8 cellular contexts compared by ENCODE assay signal in the genomic region with DNA sequence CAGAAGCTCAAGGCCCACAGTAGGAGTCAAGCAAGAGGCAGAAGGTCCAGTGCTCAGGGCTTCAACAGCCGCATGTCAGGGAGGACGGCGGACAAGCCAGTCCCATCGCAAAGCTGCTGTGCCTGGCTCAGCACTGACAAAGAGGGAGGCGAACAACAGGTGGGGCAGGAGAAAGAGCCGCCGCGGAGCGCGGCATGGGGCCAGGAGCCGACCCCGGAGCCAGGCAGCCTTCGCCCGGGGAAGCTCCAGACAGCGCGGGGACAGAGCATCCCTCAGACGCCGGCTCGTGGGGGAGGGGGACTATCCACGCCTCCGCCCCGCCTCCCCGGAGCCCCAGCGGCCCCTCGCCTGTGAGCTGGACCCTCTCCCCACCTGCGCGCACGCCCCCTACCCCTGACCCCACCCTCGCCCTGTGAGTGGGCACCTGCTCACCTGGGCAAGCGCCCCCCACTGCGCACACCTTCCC. TPM values are rescaled to one million over a fixed set of nuclear protein-coding genes. Genes with fewer than 3 reads are reported as not detected.
A peak's percentile ranks its signal among the peaks of the same experiment; 100 is the strongest.
DNase-seq lines count a peak whose midpoint lies in the region; ATAC-seq and TF ChIP-seq lines count a peak whose summit lies in the region.

No MANE protein-coding gene starts in this region.

- CTCF ChIA-PET in naive thymus-derived CD4-positive, alpha-beta T cell (lab: Charles Lee), result interaction anchor here (1.4 kb wide), 1 partner anchor 633 kb away, joined by 7 read pairs; no protein-coding TSS in a partner anchor

- peaks cover 0 to 26% (median 24%) of the 10 kb centered on the region in 5 donors for H3K36me3 Mint-ChIP-seq in naive thymus-derived CD4-positive, alpha-beta T cell

- no peaks in the 10 kb centered on the region for H3K9me3 ChIP-seq in MG63
- no peaks in the 10 kb centered on the region for H3K9me3 ChIP-seq in naive thymus-derived CD4-positive, alpha-beta T cell (ENCODE audit: control insufficient read depth in 2 of 3, low read length in 3 of 3)

- H3K27me3 Mint-ChIP-seq in naive thymus-derived CD4-positive, alpha-beta T cell, result no peaks in the 10 kb centered on the region

- peaks cover 26 to 36% of the 10 kb centered on the region in 2 donors for H3K4me1 ChIP-seq in naive thymus-derived CD4-positive, alpha-beta T cell (ENCODE audit: control insufficient read depth in 2 of 2, insufficient read depth in 2 of 2, low read length in 2 of 2)

- TF ChIP-seq CTCF in GM13977 (IDR thresholded peaks at IDR 0.05; ENCODE audit: extremely low read depth, insufficient read depth, missing control alignments) (no peak), epithelial cell of proximal tubule (conservative IDR thresholded peaks at IDR 0.05; ENCODE audit: low read depth, low read length) (no peak)

- peaks cover 3% of the 10 kb centered on the region for H3K36me3 ChIP-seq in MG63
- H3K36me3 ChIP-seq in naive thymus-derived CD4-positive, alpha-beta T cell (ENCODE audit: control insufficient read depth in 2 of 3, insufficient read depth in 3 of 3, low read length in 3 of 3), result peaks cover 0 to 28% (median 0%) of the 10 kb centered on the region in 3 experiments

- intact Hi-C loops in naive thymus-derived CD4-positive, alpha-beta T cell (cut with micrococcal nuclease), result loop anchor here (2.0 to 5.0 kb wide), 2 partner anchors 1177 to 1771 kb away; a partner anchor contains a TSS

- H3K27me3 ChIP-seq in MG63, result no peaks in the 10 kb centered on the region
- no peaks in the 10 kb centered on the region for H3K27me3 ChIP-seq in naive thymus-derived CD4-positive, alpha-beta T cell (ENCODE audit: control insufficient read depth in 2 of 2, insufficient read depth in 2 of 2, low read length in 2 of 2)

- peak; percentile 23 for ATAC-seq in naive thymus-derived CD4-positive, alpha-beta T cell
- no peak for ATAC-seq in HG03442 (IDR thresholded peaks at IDR 0.05; ENCODE audit: unreplicated experiment)

- in situ Hi-C loops in GM13977 (cut with MboI; ENCODE audit: low pct_unique_long_range_greater_than_20kb, low sequenced_read_pairs, unreplicated experiment), result no loop called here

- H3K27ac ChIP-seq in naive thymus-derived CD4-positive, alpha-beta T cell (ENCODE audit: low read depth, low read length), result peak overlapping the region; percentile 92

- peaks cover 26 to 57% (median 47%) of the 10 kb centered on the region in 7 donors for H3K4me1 Mint-ChIP-seq in naive thymus-derived CD4-positive, alpha-beta T cell

- DNase-seq in GM13977 (ENCODE audit: low spot score) (peak; percentile 59), MG63 (no peak), epithelial cell of proximal tubule (ENCODE audit: low read depth) (no peak), ureter (ENCODE audit: low spot score) (peak; percentile 61), KG1 (lab: John Stamatoyannopoulos, UW) (no peak)
- peak; percentile 70 for DNase-seq in activated CD8-positive, alpha-beta memory T cell treated with anti-CD3 and anti-CD28 coated beads, Interleukin-2, amount 50 U/mL, for 48 hours
- DNase-seq in naive thymus-derived CD4-positive, alpha-beta T cell, result peak in 4 of 9 donors; percentile 5 to 48 (median 24)

- H3K4me3 Mint-ChIP-seq in naive thymus-derived CD4-positive, alpha-beta T cell, result peak overlapping the region; percentile 89 to 98 (median 94)

- peaks cover 0 to 8% (median 4%) of the 10 kb centered on the region in 11 donors for H3K9me3 Mint-ChIP-seq in naive thymus-derived CD4-positive, alpha-beta T cell

- H3K4me3 ChIP-seq in MG63 (peak overlapping the region; percentile 71), epithelial cell of proximal tubule (ENCODE audit: low read depth, low read length) (peak overlapping the region; percentile 83)
- peak overlapping the region; percentile 86 for H3K4me3 ChIP-seq in naive thymus-derived CD4-positive, alpha-beta T cell (ENCODE audit: low read length)

- POLR2A ChIA-PET in naive thymus-derived CD4-positive, alpha-beta T cell (lab: Charles Lee), result no interaction called here

- H3K27ac Mint-ChIP-seq in naive thymus-derived CD4-positive, alpha-beta T cell, result peak overlapping the region; percentile 76 to 98 (median 89)

RNA-seq across cellular contexts. Expression of a gene that starts 0.4 kb away (rescaled TPM):
- 23.9 and 32.4 TPM in 2 replicates for total RNA-seq in MG63 (2014; rRNA removed; shearing (Covaris generic); ENCODE audit: low replicate concordance)
- total RNA-seq in epithelial cell of proximal tubule (32.3 and 124 TPM in 2 replicates), ureter (60.9 TPM)
- 10 to 100 TPM; 14.7 to 46.1 (median 19.6) TPM for total RNA-seq in naive thymus-derived CD4-positive, alpha-beta T cell
- polyA plus RNA-seq in naive thymus-derived CD4-positive, alpha-beta T cell, result 10 to 100 TPM; 22.2 to 25.6 TPM

RNA-seq across cellular contexts. Expression of a gene that starts 5.2 kb away (rescaled TPM):
- 18.6 and 34.7 TPM in 2 replicates for total RNA-seq in MG63 (2014; rRNA removed; shearing (Covaris generic); ENCODE audit: low replicate concordance)
- total RNA-seq in epithelial cell of proximal tubule, result 43.8 and 72.8 TPM in 2 replicates
- 100 to 1,000 TPM; 119 to 235 (median 163) TPM for total RNA-seq in naive thymus-derived CD4-positive, alpha-beta T cell
- 10 to 100 TPM; 28.6 to 28.9 TPM for polyA plus RNA-seq in naive thymus-derived CD4-positive, alpha-beta T cell
- 262 TPM for total RNA-seq in ureter

Comparison
In these comparisons a context has a peak if more than half of its experiments do, and no peak if none do; other contexts are left out.
1. DNase-seq: peak in GM13977 (single experiment), activated CD8-positive, alpha-beta memory T cell treated with anti-CD3 and anti-CD28 coated beads, Interleukin-2, amount 50 U/mL, for 48 hours (single experiment) and ureter (single experiment); none in MG63 (single experiment), epithelial cell of proximal tubule (single experiment) and KG1 (single experiment).
2. Peak in every context shown above with its lines, with median percentiles within 50 percentile points of each other: H3K4me3 ChIP-seq.